Comparison of ENCODE assay signal across 29 cellular contexts in genomic region chr20:18166939-18167338, GRCh38. TPM values are rescaled to one million over a fixed set of nuclear protein-coding genes. Genes with fewer than 3 reads are reported as not detected.
DNase-seq lines count a peak whose midpoint lies in the region; ATAC-seq and TF ChIP-seq lines count a peak whose summit lies in the region.
"Had no signal": no experiment of that assay in that cellular context is flagged by ENCODE, and none has a peak within 500 bp of the region (broad histone marks: within the 10 kb centered on the region; RNA-seq: fewer than 3 reads in every experiment).

No MANE protein-coding gene starts in this region.

- no peak overlapping the region for H2BK120ac ChIP-seq in mesendoderm (ENCODE audit: low read depth, low read length)

- no CpG with 5 or more reads among the region's 1 CpG for WGBS in mesendoderm (ENCODE audit: extremely low coverage, insufficient coverage, low lambda C conversion rate)

- peaks cover 5% of the 10 kb centered on the region for H3K79me1 ChIP-seq in mesendoderm (ENCODE audit: low read length)

- no peak overlapping the region for H3K4me3 ChIP-seq in mesendoderm (ENCODE audit: low read length)
- no peak overlapping the region for H3K4me3 ChIP-seq in breast epithelium
- no peak overlapping the region for H3K4me3 ChIP-seq in dorsolateral prefrontal cortex
- H3K4me3 ChIP-seq: A549, heart left ventricle, pancreas had no signal

- TF ChIP-seq CTCF in WTC11 (IDR thresholded peaks at IDR 0.05) = no peak
- no peak for TF ChIP-seq CTCF in breast epithelium (IDR thresholded peaks at IDR 0.05)
- TF ChIP-seq CTCF in dorsolateral prefrontal cortex (IDR thresholded peaks at IDR 0.05 in 54 of 56, conservative IDR thresholded peaks at IDR 0.05 in 2 of 56; ENCODE audit: low read depth in 1 of 56, partially characterized antibody in 56 of 56) = no peak

- peaks cover 18% of the 10 kb centered on the region for H3K4me1 Mint-ChIP-seq in activated naive CD8-positive, alpha-beta T cell treated with anti-CD3 and anti-CD28 coated beads, Interleukin-2, amount 10 ng/mL, durations not matched to agents 7 days and 5 days
- H3K4me1 Mint-ChIP-seq in activated naive CD8-positive, alpha-beta T cell treated with anti-CD3 and anti-CD28 coated beads for 36 hours = peaks cover 45% of the 10 kb centered on the region
- peaks cover 19% of the 10 kb centered on the region for H3K4me1 Mint-ChIP-seq in WTC11

- peaks cover 10% of the 10 kb centered on the region for H3K4me1 ChIP-seq in mesendoderm (ENCODE audit: control insufficient read depth, low read depth, low read length)
- H3K4me1 ChIP-seq in breast epithelium = no peaks in the 10 kb centered on the region
- H3K4me1 ChIP-seq: A549, pancreas had no signal

- CTCF ChIA-PET in WTC11 (lab: Charles Lee) = interaction anchor here (1.6 kb wide), 1 partner anchor 9 kb away, joined by 6 read pairs; no protein-coding TSS in a partner anchor

- H3K36me3 ChIP-seq in mesendoderm (ENCODE audit: control insufficient read depth, insufficient read depth, low read length) (peaks cover 4% of the 10 kb centered on the region), breast epithelium (no peaks in the 10 kb centered on the region)

- intact Hi-C loops in breast epithelium (cut with DNase I; ENCODE audit: low total_unique reads) (no loop called here), dorsolateral prefrontal cortex (cut with DNase I) (no loop called here)

- H3K4me3 Mint-ChIP-seq in activated naive CD8-positive, alpha-beta T cell treated with anti-CD3 and anti-CD28 coated beads, Interleukin-2, amount 10 ng/mL, durations not matched to agents 7 days and 5 days = no peak overlapping the region
- H3K4me3 Mint-ChIP-seq in activated naive CD8-positive, alpha-beta T cell treated with anti-CD3 and anti-CD28 coated beads for 36 hours = no peak overlapping the region
- no peak overlapping the region for H3K4me3 Mint-ChIP-seq in WTC11
- H3K4me3 Mint-ChIP-seq: activated CD4-positive, alpha-beta T cell treated with anti-CD3 and anti-CD28 coated beads, Interleukin-2, amount 10 ng/mL, durations not matched to agents 7 days and 5 days; nephron had no signal

- H3K36me3 Mint-ChIP-seq in activated naive CD8-positive, alpha-beta T cell treated with anti-CD3 and anti-CD28 coated beads, Interleukin-2, amount 10 ng/mL, durations not matched to agents 7 days and 5 days = peaks cover 42% of the 10 kb centered on the region
- H3K36me3 Mint-ChIP-seq in activated naive CD8-positive, alpha-beta T cell treated with anti-CD3 and anti-CD28 coated beads for 36 hours = peaks cover 47% of the 10 kb centered on the region
- H3K36me3 Mint-ChIP-seq in WTC11 = peaks cover 35% of the 10 kb centered on the region

- H3K4ac ChIP-seq in mesendoderm (ENCODE audit: low read depth, low read length) = no peak overlapping the region

- H3K18ac ChIP-seq in mesendoderm (ENCODE audit: low read length) = no peak overlapping the region

- no peak overlapping the region for H4K8ac ChIP-seq in mesendoderm (ENCODE audit: low read depth, low read length)

- H3K9me3 ChIP-seq in breast epithelium = no peaks in the 10 kb centered on the region
- H3K9me3 ChIP-seq: A549, heart left ventricle, pancreas had no signal

- H3K27me3 ChIP-seq in mesendoderm (ENCODE audit: insufficient read depth, low read length, poor library complexity) (no peaks in the 10 kb centered on the region), breast epithelium (no peaks in the 10 kb centered on the region), dorsolateral prefrontal cortex (no peaks in the 10 kb centered on the region)
- H3K27me3 ChIP-seq: heart left ventricle, pancreas had no signal

- H2BK15ac ChIP-seq in mesendoderm (replicated peaks; ENCODE audit: low read depth) = no peak overlapping the region

- no peak overlapping the region for H2BK5ac ChIP-seq in mesendoderm (ENCODE audit: low read length)

- peak overlapping the region; percentile 15 for H3K56ac ChIP-seq in mesendoderm (ENCODE audit: low read length)

- H3K27ac ChIP-seq in mesendoderm (ENCODE audit: low read depth, low read length) (no peak overlapping the region), breast epithelium (no peak overlapping the region), dorsolateral prefrontal cortex (no peak overlapping the region)
- H3K27ac ChIP-seq: A549, heart left ventricle, pancreas, WERI-Rb-1 had no signal

- no peak overlapping the region for H3K4me2 ChIP-seq in mesendoderm (ENCODE audit: low read length)
- H3K4me2 ChIP-seq: A549 had no signal

- ATAC-seq in activated naive CD8-positive, alpha-beta T cell treated with anti-CD3 and anti-CD28 coated beads, Interleukin-2, amount 10 ng/mL, durations not matched to agents 7 days and 5 days (ENCODE audit: low read depth) = no peak
- ATAC-seq in WTC11 (no peak; the same call in 1 of the 2 replicates), HG02623 (IDR thresholded peaks at IDR 0.05; ENCODE audit: unreplicated experiment) (no peak)
- ATAC-seq: A549, heart left ventricle, pancreas had no signal

- H3K79me2 ChIP-seq in mesendoderm (ENCODE audit: control insufficient read depth, insufficient read depth, low read length) = no peaks in the 10 kb centered on the region

- peaks cover 3% of the 10 kb centered on the region for H3K9me3 Mint-ChIP-seq in activated naive CD8-positive, alpha-beta T cell treated with anti-CD3 and anti-CD28 coated beads, Interleukin-2, amount 10 ng/mL, durations not matched to agents 7 days and 5 days
- no peaks in the 10 kb centered on the region for H3K9me3 Mint-ChIP-seq in activated naive CD8-positive, alpha-beta T cell treated with anti-CD3 and anti-CD28 coated beads for 36 hours
- no peaks in the 10 kb centered on the region for H3K9me3 Mint-ChIP-seq in WTC11
- H3K9me3 Mint-ChIP-seq: nephron had no signal

- TF ChIP-seq POLR2A in breast epithelium (IDR thresholded peaks at IDR 0.05) = no peak

- H4K5ac ChIP-seq in mesendoderm (ENCODE audit: low read length) = no peak overlapping the region

- no peaks in the 10 kb centered on the region for H3K27me3 Mint-ChIP-seq in activated naive CD8-positive, alpha-beta T cell treated with anti-CD3 and anti-CD28 coated beads, Interleukin-2, amount 10 ng/mL, durations not matched to agents 7 days and 5 days
- H3K27me3 Mint-ChIP-seq in activated naive CD8-positive, alpha-beta T cell treated with anti-CD3 and anti-CD28 coated beads for 36 hours = no peaks in the 10 kb centered on the region
- no peaks in the 10 kb centered on the region for H3K27me3 Mint-ChIP-seq in WTC11 (ENCODE audit: low read depth)
- H3K27me3 Mint-ChIP-seq: activated CD4-positive, alpha-beta T cell treated with anti-CD3 and anti-CD28 coated beads, Interleukin-2, amount 10 ng/mL, durations not matched to agents 7 days and 5 days had no signal

- no peak overlapping the region for H3K23ac ChIP-seq in mesendoderm (ENCODE audit: low read length)

- no peak overlapping the region for H3K9ac ChIP-seq in mesendoderm (ENCODE audit: low read length)

- POLR2A ChIA-PET in activated naive CD8-positive, alpha-beta T cell treated with anti-CD3 and anti-CD28 coated beads, Interleukin-2, amount 10 ng/mL, durations not matched to agents 7 days and 5 days (lab: Charles Lee) = no interaction called here
- POLR2A ChIA-PET in WTC11 (lab: Charles Lee) = no interaction called here

- no peak overlapping the region for H2AK5ac ChIP-seq in mesendoderm (ENCODE audit: low read length)

- peak overlapping the region; percentile 7 for H3K27ac Mint-ChIP-seq in activated naive CD8-positive, alpha-beta T cell treated with anti-CD3 and anti-CD28 coated beads, Interleukin-2, amount 10 ng/mL, durations not matched to agents 7 days and 5 days
- H3K27ac Mint-ChIP-seq in activated naive CD8-positive, alpha-beta T cell treated with anti-CD3 and anti-CD28 coated beads for 36 hours = no peak overlapping the region
- peak overlapping the region; percentile 84 for H3K27ac Mint-ChIP-seq in WTC11
- H3K27ac Mint-ChIP-seq: activated CD4-positive, alpha-beta T cell treated with anti-CD3 and anti-CD28 coated beads, Interleukin-2, amount 10 ng/mL, durations not matched to agents 7 days and 5 days had no signal

- no peak for DNase-seq in activated naive CD8-positive, alpha-beta T cell treated with anti-CD3 and anti-CD28 coated beads, Interleukin-2, amount 10 ng/mL, durations not matched to agents 7 days and 5 days
- DNase-seq in activated naive CD8-positive, alpha-beta T cell treated with anti-CD3 and anti-CD28 coated beads for 36 hours = no peak
- no peak for DNase-seq in WTC11 (ENCODE audit: low spot score)
- peak; percentile 10 for DNase-seq in mesendoderm
- no peak for DNase-seq in activated CD8-positive, alpha-beta memory T cell treated with anti-CD3 and anti-CD28 coated beads, Interleukin-2, amount 50 U/mL, for 48 hours
- DNase-seq in breast epithelium (ENCODE audit: low spot score in 2 of 2) = no peak
- no peak for DNase-seq in dorsolateral prefrontal cortex
- DNase-seq: activated CD4-positive, alpha-beta T cell treated with anti-CD3 and anti-CD28 coated beads, Interleukin-2, amount 10 ng/mL, durations not matched to agents 7 days and 5 days; activated T-cell treated with anti-CD3 and anti-CD28 coated beads, Interleukin-2, amount 50 U/mL, for 48 hours; AML-193; caudate nucleus; cortex of kidney; DMS153; foreskin melanocyte; heart left ventricle; Kasumi-1; midbrain; NCI-H1417; NCI-H2029; NCI-H226; NCI-H526 treated with DMSO at 0.1 percent for 48 hours; pancreas; stimulated activated naive CD4-positive, alpha-beta T cell; SW 1271; T-helper 9 cell; WERI-Rb-1 had no signal

TF ChIP-seq in WTC11, 78 proteins besides CTCF, POLR2A, EP300 and RAD21 (continues in another document):
- TF ChIP-seq NFATC4 (CRISPR knock-in tag; IDR thresholded peaks at IDR 0.05) = no peak
- TF ChIP-seq ZNF423 (CRISPR knock-in tag; IDR thresholded peaks at IDR 0.05) = no peak
- TF ChIP-seq KAT7 (CRISPR knock-in tag; IDR thresholded peaks at IDR 0.05; ENCODE audit: borderline replicate concordance) = no peak

RNA-seq across cellular contexts. Expression of gene KAT14, which starts 29.3 kb away (rescaled TPM):
- 10 to 100 TPM; 17.7 to 18.0 TPM for total RNA-seq in activated naive CD8-positive, alpha-beta T cell treated with anti-CD3 and anti-CD28 coated beads, Interleukin-2, amount 10 ng/mL, durations not matched to agents 7 days and 5 days
- total RNA-seq in activated naive CD8-positive, alpha-beta T cell treated with anti-CD3 and anti-CD28 coated beads for 36 hours = 10 to 100 TPM; 16.6 to 16.7 TPM
- total RNA-seq in WTC11 (2021) (21.8 to 24.1 TPM (median 23.8 TPM) in 3 replicates), breast epithelium (10 to 100 TPM; 11.1 to 17.4 (median 14.9) TPM), dorsolateral prefrontal cortex (10 to 100 TPM; 15.4 to 35.2 (median 26.2) TPM)
- polyA plus RNA-seq in mesendoderm (2013, experiment 1 of 2) = 18.2 TPM
- polyA plus RNA-seq in mesendoderm (2013, experiment 2 of 2) = 18.4 TPM

RNA-seq across cellular contexts. Expression of gene PET117, which starts 29.3 kb away (rescaled TPM):
- total RNA-seq in activated naive CD8-positive, alpha-beta T cell treated with anti-CD3 and anti-CD28 coated beads, Interleukin-2, amount 10 ng/mL, durations not matched to agents 7 days and 5 days = 10 to 100 TPM; 13.1 to 15.7 TPM
- 10 to 100 TPM; 21.4 to 21.9 TPM for total RNA-seq in activated naive CD8-positive, alpha-beta T cell treated with anti-CD3 and anti-CD28 coated beads for 36 hours
- total RNA-seq in WTC11 (2021) (21.6 to 25.7 TPM (median 23.0 TPM) in 3 replicates), breast epithelium (10 to 100 TPM; 12.3 to 13.8 (median 13.6) TPM), dorsolateral prefrontal cortex (10 to 100 TPM in 119 of 120 experiments, 1 to 10 TPM in 1; 9.7 to 30.3 (median 19.4) TPM)
- polyA plus RNA-seq in mesendoderm (2013, experiment 1 of 2) = 23.9 TPM
- polyA plus RNA-seq in mesendoderm (2013, experiment 2 of 2) = 21.8 TPM
